19 cellular contexts compared by ENCODE assay signal in the genomic region with DNA sequence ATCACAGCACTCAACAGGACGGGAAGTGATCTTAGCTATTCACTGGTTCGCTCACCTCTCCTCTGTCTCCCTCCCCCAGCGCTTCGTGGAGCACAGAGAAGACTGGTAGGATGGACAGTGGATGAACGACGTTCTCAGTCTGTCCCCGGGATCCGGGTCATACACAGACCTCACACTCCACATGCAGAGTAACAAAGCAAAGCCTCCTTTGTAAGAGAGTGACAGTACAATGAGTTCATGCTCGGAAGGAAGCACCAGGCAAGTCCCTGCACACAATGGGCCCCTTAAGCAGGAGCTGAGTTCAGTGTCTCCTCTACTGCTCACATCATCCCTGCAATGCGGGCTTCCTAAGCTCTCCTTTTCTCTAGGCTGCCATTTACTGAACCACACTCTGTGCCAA.
"Had no signal": no experiment of that assay in that cellular context is flagged by ENCODE, and none has a peak within 500 bp of the region (broad histone marks: within the 10 kb centered on the region; RNA-seq: fewer than 3 reads in every experiment).

No MANE protein-coding gene starts in this region.

- H3K9me3 ChIP-seq: left lung, mucosa of descending colon, right atrium auricular region had no signal

- H3K36me3 Mint-ChIP-seq: activated naive CD4-positive, alpha-beta T cell treated with anti-CD3 and anti-CD28 coated beads, Interleukin-2, amount 10 ng/mL, durations not matched to agents 7 days and 5 days; brain; naive B cell; type B pancreatic cell had no signal

- H3K27ac ChIP-seq: left lung, right atrium auricular region had no signal

- H3K27me3 ChIP-seq: right atrium auricular region had no signal

- H3K4me3 Mint-ChIP-seq: activated B cell treated with CpG ODN at 0.5 μM for 24 hours; activated CD8-positive, alpha-beta T cell treated with anti-CD3 and anti-CD28 coated beads for 36 hours; activated naive CD4-positive, alpha-beta T cell treated with anti-CD3 and anti-CD28 coated beads, Interleukin-2, amount 10 ng/mL, durations not matched to agents 7 days and 5 days; activated naive CD8-positive, alpha-beta T cell treated with anti-CD3 and anti-CD28 coated beads, Interleukin-2, amount 50 U/mL, for 24 hours; activated T-cell treated with anti-CD3 and anti-CD28 coated beads, Interleukin-2, amount 50 U/mL, for 24 hours; naive B cell; stimulated activated naive CD8-positive, alpha-beta T cell treated with anti-CD3 and anti-CD28 coated beads, Interleukin-15, Interleukin-2, amounts not matched to agents 100 ng/mL and 50 ng/mL, for 24 hours; type B pancreatic cell had no signal

- FAIRE-seq: TTC549 had no signal

- H3K27ac Mint-ChIP-seq: activated B cell treated with CpG ODN at 0.5 μM for 24 hours; activated CD8-positive, alpha-beta T cell treated with anti-CD3 and anti-CD28 coated beads for 36 hours; activated naive CD4-positive, alpha-beta T cell treated with anti-CD3 and anti-CD28 coated beads, Interleukin-2, amount 10 ng/mL, durations not matched to agents 7 days and 5 days; activated naive CD8-positive, alpha-beta T cell treated with anti-CD3 and anti-CD28 coated beads, Interleukin-2, amount 50 U/mL, for 24 hours; activated T-cell treated with anti-CD3 and anti-CD28 coated beads, Interleukin-2, amount 50 U/mL, for 24 hours; activated T-helper 2 cell treated with anti-CD3 and anti-CD28 coated beads, Interferon-gamma antibody, Interleukin-2, Interleukin-4, amounts not matched to agents 10 μg/mL and 5 μg/mL and 100 μg/mL, durations not matched to agents 14 hours and 24 hours and 36 hours; naive B cell; stimulated activated naive CD8-positive, alpha-beta T cell treated with anti-CD3 and anti-CD28 coated beads, Interleukin-15, Interleukin-2, amounts not matched to agents 100 ng/mL and 50 ng/mL, for 24 hours had no signal

- DNase-seq: activated B cell treated with CpG ODN at 0.5 μM for 24 hours; activated CD4-positive, alpha-beta T cell treated with anti-CD3 and anti-CD28 coated beads for 48 hours; activated CD8-positive, alpha-beta T cell treated with anti-CD3 and anti-CD28 coated beads for 36 hours; activated naive CD4-positive, alpha-beta T cell treated with anti-CD3 and anti-CD28 coated beads, Interleukin-2, amount 10 ng/mL, durations not matched to agents 7 days and 5 days; activated naive CD8-positive, alpha-beta T cell treated with anti-CD3 and anti-CD28 coated beads, Interleukin-2, amount 50 U/mL, for 24 hours; activated T-cell treated with anti-CD3 and anti-CD28 coated beads, Interleukin-2, amount 50 U/mL, for 24 hours; glutamatergic neuron; islet precursor cell; left lung; mucosa of descending colon; naive B cell; stimulated activated CD4-positive, alpha-beta T cell treated with anti-CD3 and anti-CD28 coated beads, Interleukin-2, amount 100 ng/mL, for 48 hours; T-helper 2 cell had no signal

- ATAC-seq: activated CD8-positive, alpha-beta T cell treated with anti-CD3 and anti-CD28 coated beads for 36 hours; activated naive CD8-positive, alpha-beta T cell treated with anti-CD3 and anti-CD28 coated beads, Interleukin-2, amount 50 U/mL, for 24 hours; left lung; mucosa of descending colon had no signal

- H3K4me1 ChIP-seq: left lung, right atrium auricular region had no signal

- H3K4me3 ChIP-seq: left lung, mucosa of descending colon, right atrium auricular region had no signal

- H3K36me3 ChIP-seq: left lung, right atrium auricular region had no signal

- H3K9me3 Mint-ChIP-seq: activated B cell treated with CpG ODN at 0.5 μM for 24 hours; activated CD8-positive, alpha-beta T cell treated with anti-CD3 and anti-CD28 coated beads for 36 hours; activated naive CD4-positive, alpha-beta T cell treated with anti-CD3 and anti-CD28 coated beads, Interleukin-2, amount 10 ng/mL, durations not matched to agents 7 days and 5 days; activated naive CD8-positive, alpha-beta T cell treated with anti-CD3 and anti-CD28 coated beads, Interleukin-2, amount 50 U/mL, for 24 hours; activated T-cell treated with anti-CD3 and anti-CD28 coated beads, Interleukin-2, amount 50 U/mL, for 24 hours; activated T-helper 2 cell treated with anti-CD3 and anti-CD28 coated beads, Interferon-gamma antibody, Interleukin-2, Interleukin-4, amounts not matched to agents 10 μg/mL and 5 μg/mL and 100 μg/mL, durations not matched to agents 14 hours and 24 hours and 36 hours; stimulated activated naive CD8-positive, alpha-beta T cell treated with anti-CD3 and anti-CD28 coated beads, Interleukin-15, Interleukin-2, amounts not matched to agents 100 ng/mL and 50 ng/mL, for 24 hours; type B pancreatic cell had no signal
